In genomic region chr5:160930361-160930760, GRCh38 we compare ENCODE assay signal across 12 cellular contexts.
DNase-seq lines count a peak whose midpoint lies in the region; ATAC-seq and TF ChIP-seq lines count a peak whose summit lies in the region.
"Had no signal": no experiment of that assay in that cellular context is flagged by ENCODE, and none has a peak within 500 bp of the region (broad histone marks: within the 10 kb centered on the region; RNA-seq: fewer than 3 reads in every experiment).

No MANE protein-coding gene starts in this region.

- H3K4me3 ChIP-seq in naive thymus-derived CD4-positive, alpha-beta T cell (ENCODE audit: low read length) = no peak overlapping the region
- H3K4me3 ChIP-seq: gastroesophageal sphincter had no signal

- H3K4me1 Mint-ChIP-seq in WTC11 (peaks cover 39% of the 10 kb centered on the region), progenitor cell of endocrine pancreas (ENCODE audit: low read depth) (peaks cover 54% of the 10 kb centered on the region)
- H3K4me1 Mint-ChIP-seq in naive thymus-derived CD4-positive, alpha-beta T cell = no peaks in the 10 kb centered on the region

- H3K27ac ChIP-seq in naive thymus-derived CD4-positive, alpha-beta T cell (ENCODE audit: low read depth, low read length) = no peak overlapping the region
- H3K27ac ChIP-seq: gastroesophageal sphincter had no signal

- H3K27me3 Mint-ChIP-seq in WTC11 (ENCODE audit: low read depth) (no peaks in the 10 kb centered on the region), progenitor cell of endocrine pancreas (no peaks in the 10 kb centered on the region)
- H3K27me3 Mint-ChIP-seq in naive thymus-derived CD4-positive, alpha-beta T cell = peaks cover 0 to 4% (median 0%) of the 10 kb centered on the region in 5 donors
- H3K27me3 Mint-ChIP-seq: activated naive CD8-positive, alpha-beta T cell had no signal

- intact Hi-C loops in naive thymus-derived CD4-positive, alpha-beta T cell (cut with micrococcal nuclease) = no loop called here

- ATAC-seq in WTC11 = peak; percentile 90
- ATAC-seq in naive thymus-derived CD4-positive, alpha-beta T cell = no peak
- ATAC-seq: gastroesophageal sphincter had no signal

- H3K4me3 Mint-ChIP-seq in WTC11 (no peak overlapping the region), progenitor cell of endocrine pancreas (ENCODE audit: low read depth) (no peak overlapping the region)
- H3K4me3 Mint-ChIP-seq in naive thymus-derived CD4-positive, alpha-beta T cell = no peak overlapping the region
- H3K4me3 Mint-ChIP-seq: activated naive CD8-positive, alpha-beta T cell had no signal

- POLR2A ChIA-PET in WTC11 (lab: Charles Lee) = interaction anchor here (0.6 kb wide), 1 partner anchor 509 kb away, joined by 4 read pairs; the partner anchor contains the start of gene PTTG1
- POLR2A ChIA-PET in naive thymus-derived CD4-positive, alpha-beta T cell (lab: Charles Lee) = no interaction called here

- no peaks in the 10 kb centered on the region for H3K27me3 ChIP-seq in naive thymus-derived CD4-positive, alpha-beta T cell (ENCODE audit: control insufficient read depth in 2 of 2, insufficient read depth in 2 of 2, low read length in 2 of 2)
- H3K27me3 ChIP-seq: gastroesophageal sphincter had no signal

- H3K36me3 ChIP-seq in naive thymus-derived CD4-positive, alpha-beta T cell (ENCODE audit: control insufficient read depth in 2 of 3, insufficient read depth in 3 of 3, low read length in 3 of 3) = no peaks in the 10 kb centered on the region
- H3K36me3 ChIP-seq: gastroesophageal sphincter had no signal

- H3K27ac Mint-ChIP-seq in WTC11 (no peak overlapping the region), progenitor cell of endocrine pancreas (peak overlapping the region; percentile 95)
- no peak overlapping the region for H3K27ac Mint-ChIP-seq in naive thymus-derived CD4-positive, alpha-beta T cell
- H3K27ac Mint-ChIP-seq: activated naive CD8-positive, alpha-beta T cell had no signal

- TF ChIP-seq CTCF in WTC11 (IDR thresholded peaks at IDR 0.05) = no peak
- TF ChIP-seq CTCF in progenitor cell of endocrine pancreas (IDR thresholded peaks at IDR 0.05; ENCODE audit: unreplicated experiment) = no peak

- DNase-seq in ELF-1 (ENCODE audit: low read depth, low spot score) (peak; percentile 51), WTC11 (ENCODE audit: low spot score) (peak; percentile 33), iris pigment epithelial cell (ENCODE audit: low read depth) (peak; percentile 3), progenitor cell of endocrine pancreas (ENCODE audit: low spot score, unreplicated experiment) (no peak), NCI-H1105 treated with DMSO at 0.1 percent for 48 hours (lab: John Stamatoyannopoulos, UW) (no peak), dedifferentiated amniotic fluid mesenchymal stem cell (ENCODE audit: extremely low spot score) (no peak), NCI-H1436 treated with DMSO at 0.1 percent for 48 hours (lab: John Stamatoyannopoulos, UW) (no peak)
- no peak for DNase-seq in naive thymus-derived CD4-positive, alpha-beta T cell
- DNase-seq: activated CD4-positive, alpha-beta T cell treated with anti-CD3 and anti-CD28 coated beads for 4 hours; stimulated activated CD4-positive, alpha-beta T cell treated with anti-CD3 and anti-CD28 coated beads, Interleukin-4, amount 100 ng/mL, for 1 hour had no signal

- no peaks in the 10 kb centered on the region for H3K9me3 ChIP-seq in naive thymus-derived CD4-positive, alpha-beta T cell (ENCODE audit: control insufficient read depth in 2 of 3, low read length in 3 of 3)
- H3K9me3 ChIP-seq: gastroesophageal sphincter had no signal

- H3K36me3 Mint-ChIP-seq in WTC11 (no peaks in the 10 kb centered on the region), progenitor cell of endocrine pancreas (ENCODE audit: insufficient read depth) (no peaks in the 10 kb centered on the region)
- no peaks in the 10 kb centered on the region for H3K36me3 Mint-ChIP-seq in naive thymus-derived CD4-positive, alpha-beta T cell
- H3K36me3 Mint-ChIP-seq: activated naive CD8-positive, alpha-beta T cell had no signal

- CTCF ChIA-PET in WTC11 (lab: Charles Lee) = interaction anchor here (1.1 to 1.2 kb wide), 2 partner anchors 40 to 57 kb away, joined by 3 read pairs; no protein-coding TSS in a partner anchor
- CTCF ChIA-PET in naive thymus-derived CD4-positive, alpha-beta T cell (lab: Charles Lee) = no interaction called here

- H3K4me1 ChIP-seq in naive thymus-derived CD4-positive, alpha-beta T cell (ENCODE audit: control insufficient read depth in 2 of 2, insufficient read depth in 2 of 2, low read length in 2 of 2) = no peaks in the 10 kb centered on the region
- H3K4me1 ChIP-seq: gastroesophageal sphincter had no signal

- no peaks in the 10 kb centered on the region; the same call in 1 of the 2 replicates for H3K9me3 Mint-ChIP-seq in WTC11
- no peaks in the 10 kb centered on the region for H3K9me3 Mint-ChIP-seq in progenitor cell of endocrine pancreas (ENCODE audit: low read depth)
- H3K9me3 Mint-ChIP-seq in naive thymus-derived CD4-positive, alpha-beta T cell = peaks cover 0 to 6% (median 1%) of the 10 kb centered on the region in 11 donors

TF ChIP-seq in WTC11, 78 proteins besides CTCF, POLR2A, EP300 and RAD21:
- TF ChIP-seq IRF2 (CRISPR knock-in tag; IDR thresholded peaks at IDR 0.05; ENCODE audit: borderline replicate concordance, low read depth) (no peak), ZNF232 (CRISPR knock-in tag; IDR thresholded peaks at IDR 0.05) (no peak), ZNF396 (CRISPR knock-in tag; IDR thresholded peaks at IDR 0.05; ENCODE audit: borderline replicate concordance) (no peak), ZNF317 (CRISPR knock-in tag; IDR thresholded peaks at IDR 0.05; ENCODE audit: borderline replicate concordance, low read depth) (no peak), KAT7 (CRISPR knock-in tag; IDR thresholded peaks at IDR 0.05; ENCODE audit: borderline replicate concordance) (no peak), STAT6 (CRISPR knock-in tag; conservative IDR thresholded peaks at IDR 0.05; ENCODE audit: low read depth) (no peak), USF2 (CRISPR knock-in tag; IDR thresholded peaks at IDR 0.05) (no peak), CREB1 (CRISPR knock-in tag; IDR thresholded peaks at IDR 0.05) (no peak)

Comparison
In these comparisons a context has a peak if more than half of its experiments do, and no peak if none do; other contexts are left out.
1. DNase-seq: peak in ELF-1 (single experiment), WTC11 (single experiment) and iris pigment epithelial cell (single experiment); none in progenitor cell of endocrine pancreas (single experiment), NCI-H1105 treated with DMSO at 0.1 percent for 48 hours (single experiment), dedifferentiated amniotic fluid mesenchymal stem cell (single experiment), NCI-H1436 treated with DMSO at 0.1 percent for 48 hours (single experiment) and naive thymus-derived CD4-positive, alpha-beta T cell (0 of 9).